6 cellular contexts compared by ENCODE assay signal in genomic region chr17:7046127-7046724, GRCh38. TPM values are rescaled to one million over a fixed set of nuclear protein-coding genes. Genes with fewer than 3 reads are reported as not detected.
A peak's percentile ranks its signal among the peaks of the same experiment; 100 is the strongest.
DNase-seq lines count a peak whose midpoint lies in the region; ATAC-seq and TF ChIP-seq lines count a peak whose summit lies in the region.

No MANE protein-coding gene starts in this region.

- no peaks in the 10 kb centered on the region for H3K36me3 Mint-ChIP-seq in activated naive CD8-positive, alpha-beta T cell

- H3K79me2 ChIP-seq in Loucy (ENCODE audit: insufficient read depth, low read length) = no peaks in the 10 kb centered on the region

- H3K27me3 ChIP-seq in Loucy (ENCODE audit: insufficient read depth, low read length, poor library complexity, severe bottlenecking) = no peaks in the 10 kb centered on the region

- H3K27ac Mint-ChIP-seq in activated naive CD8-positive, alpha-beta T cell = peak overlapping the region; percentile 43

- H3K36me3 ChIP-seq in Loucy (ENCODE audit: insufficient read depth, low read length) (no peaks in the 10 kb centered on the region), mucosa of descending colon (ENCODE audit: low read depth) (no peaks in the 10 kb centered on the region)

- no peak for TF ChIP-seq CTCF in Loucy (conservative IDR thresholded peaks at IDR 0.05; ENCODE audit: low read length)
- TF ChIP-seq CTCF in mucosa of descending colon (IDR thresholded peaks at IDR 0.05) = no peak

- H3K9me2 ChIP-seq in Loucy (replicated peaks; ENCODE audit: low read depth, low read length) = no peaks in the 10 kb centered on the region

- peak; percentile 91 to 97 (median 93) for DNase-seq in mucosa of descending colon

- H3F3A ChIP-seq in Loucy (ENCODE audit: low read depth) = no peaks in the 10 kb centered on the region

- peak overlapping the region; percentile 6 for H3K9ac ChIP-seq in Loucy (ENCODE audit: low read depth, low read length, poor library complexity, severe bottlenecking)

- peak overlapping the region; percentile 75 for H2AFZ ChIP-seq in Loucy (ENCODE audit: low read length)

- intact Hi-C loops in mucosa of descending colon (cut with DNase I, micrococcal nuclease) = no loop called here

- H3K4me1 ChIP-seq in Loucy (ENCODE audit: insufficient read depth, low read length, poor library complexity, severe bottlenecking) = peaks cover 11% of the 10 kb centered on the region
- peaks cover 37% of the 10 kb centered on the region for H3K4me1 ChIP-seq in mucosa of descending colon (ENCODE audit: low read depth)

- H3K4me3 Mint-ChIP-seq in activated naive CD8-positive, alpha-beta T cell = peak overlapping the region; percentile 84

- no peaks in the 10 kb centered on the region for H3K9me3 Mint-ChIP-seq in activated naive CD8-positive, alpha-beta T cell (ENCODE audit: low read depth)

- H3K4me3 ChIP-seq in Loucy (ENCODE audit: low read length, poor library complexity, severe bottlenecking) (peak overlapping the region; percentile 61), mucosa of descending colon (no peak overlapping the region)

- H3K4me2 ChIP-seq in Loucy (ENCODE audit: low read depth, low read length, poor library complexity, severe bottlenecking) = peak overlapping the region; percentile 72

- H3K9me3 ChIP-seq in Loucy (ENCODE audit: insufficient read depth, low read depth, low read length) (no peaks in the 10 kb centered on the region), mucosa of descending colon (no peaks in the 10 kb centered on the region)

- ATAC-seq in mucosa of descending colon (peak; percentile 87), GM21529 (IDR thresholded peaks at IDR 0.05; ENCODE audit: unreplicated experiment) (no peak), HG03521 (IDR thresholded peaks at IDR 0.05; ENCODE audit: unreplicated experiment) (no peak), GM21526 (IDR thresholded peaks at IDR 0.05; ENCODE audit: low FRiP score, unreplicated experiment) (no peak)

- H3K4me1 Mint-ChIP-seq in activated naive CD8-positive, alpha-beta T cell (ENCODE audit: low read depth) = peaks cover 31% of the 10 kb centered on the region

- peaks cover 2% of the 10 kb centered on the region for H3K27me3 Mint-ChIP-seq in activated naive CD8-positive, alpha-beta T cell

- no peaks in the 10 kb centered on the region for H4K20me1 ChIP-seq in Loucy (ENCODE audit: insufficient read depth, low read length, poor library complexity, severe bottlenecking)

RNA-seq across cellular contexts. Expression of gene SLC16A11, which starts 2.3 kb away (rescaled TPM):
- 1 to 10 TPM in 2 of 3 donors, under 1 TPM in 1; 0.55 to 1.7 (median 1.3) TPM for total RNA-seq in mucosa of descending colon

RNA-seq across cellular contexts. Expression of gene SLC16A13, which starts 10.4 kb away (rescaled TPM):
- 1 to 10 TPM; 3.8 to 7.3 (median 6.6) TPM for total RNA-seq in mucosa of descending colon

RNA-seq across cellular contexts. Expression of gene BCL6B, which starts 23.4 kb away (rescaled TPM):
- total RNA-seq in mucosa of descending colon = 1 to 10 TPM; 2.5 to 9.2 (median 2.8) TPM

RNA-seq across cellular contexts. Expression of gene RNASEK, which starts 33.8 kb away (rescaled TPM):
- total RNA-seq in mucosa of descending colon = 100 to 1,000 TPM; 169 to 201 (median 185) TPM

RNA-seq across cellular contexts. Expression of gene CLEC10A, which starts 33.8 kb away (rescaled TPM):
- total RNA-seq in mucosa of descending colon = 10 to 100 TPM in 1 of 3 donors, 1 to 10 TPM in 2; 3.1 to 15.1 (median 8.9) TPM
